In genomic region chr1:172265905-172266304, GRCh38 we compare ENCODE assay signal across 23 cellular contexts.
"Had no signal": no experiment of that assay in that cellular context is flagged by ENCODE, and none has a peak within 500 bp of the region (broad histone marks: within the 10 kb centered on the region; RNA-seq: fewer than 3 reads in every experiment).

No MANE protein-coding gene starts in this region.

- H3K4me3 Mint-ChIP-seq: activated CD4-positive, alpha-beta T cell treated with anti-CD3 and anti-CD28 coated beads for 36 hours; activated CD8-positive, alpha-beta T cell treated with anti-CD3 and anti-CD28 coated beads for 36 hours; activated naive CD4-positive, alpha-beta T cell treated with anti-CD3 and anti-CD28 coated beads, Interleukin-2, amount 50 U/mL, for 24 hours; central memory CD8-positive, alpha-beta T cell; T-cell had no signal

- H3K27ac ChIP-seq: PC-9, SK-N-MC, VCaP had no signal

- H2AFZ ChIP-seq: PC-9 had no signal

- H3K4me3 ChIP-seq: PC-9, SK-N-MC had no signal

- ATAC-seq: T-cell had no signal

- DNase-seq: activated CD4-positive, CD25-positive, alpha-beta regulatory T cell; activated CD8-positive, alpha-beta memory T cell treated with anti-CD3 and anti-CD28 coated beads, Interleukin-2, amount 50 U/mL, for 4 hours; activated effector memory CD4-positive, alpha-beta T cell treated with Interleukin-2 at 50 U/mL for 16 hours; activated naive CD4-positive, alpha-beta T cell; activated T-cell treated with anti-CD3 and anti-CD28 coated beads, Interleukin-2, amount 50 U/mL, for 1 hour; amygdala; KG1; NCI-H1048; NCI-H146; NCI-H187 treated with DMSO at 0.1 percent for 48 hours; NCI-H2081 treated with DMSO at 0.1 percent for 48 hours; NCI-H446; NCI-H524; PC-9; T-cell; T1000 had no signal

- H3K4me2 ChIP-seq: PC-9 had no signal

- H3K27ac Mint-ChIP-seq: activated CD4-positive, alpha-beta T cell treated with anti-CD3 and anti-CD28 coated beads for 36 hours; activated naive CD4-positive, alpha-beta T cell treated with anti-CD3 and anti-CD28 coated beads, Interleukin-2, amount 50 U/mL, for 24 hours; T-cell had no signal

- H3K27me3 Mint-ChIP-seq: activated CD4-positive, alpha-beta T cell treated with anti-CD3 and anti-CD28 coated beads for 36 hours; activated CD8-positive, alpha-beta T cell treated with anti-CD3 and anti-CD28 coated beads for 36 hours; activated naive CD4-positive, alpha-beta T cell treated with anti-CD3 and anti-CD28 coated beads, Interleukin-2, amount 50 U/mL, for 24 hours; brain; central memory CD8-positive, alpha-beta T cell; T-cell had no signal

- H3K4me1 Mint-ChIP-seq: central memory CD8-positive, alpha-beta T cell had no signal
